24 cellular contexts compared by ENCODE assay signal in the genomic region with DNA sequence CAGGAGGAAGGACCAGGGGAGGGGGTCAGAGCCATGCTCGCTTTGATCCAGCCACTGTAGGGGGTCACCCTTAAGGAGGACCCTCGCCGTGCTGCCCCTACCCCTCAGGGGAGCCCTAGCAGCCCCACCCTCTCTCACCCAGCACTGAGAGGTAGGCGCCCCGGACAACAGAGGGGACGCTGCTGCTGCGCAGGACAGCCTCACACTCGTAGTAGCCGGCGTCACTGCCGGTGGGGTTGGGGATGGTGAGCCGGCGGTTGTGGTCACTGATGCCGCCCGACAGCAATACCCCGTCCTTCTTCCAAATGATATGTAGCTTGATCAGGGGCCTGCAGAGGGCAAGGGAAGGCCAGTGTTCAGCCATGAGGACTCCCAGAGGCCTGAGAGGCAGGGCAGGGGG.
"Had no signal": no experiment of that assay in that cellular context is flagged by ENCODE, and none has a peak within 500 bp of the region (broad histone marks: within the 10 kb centered on the region; RNA-seq: fewer than 3 reads in every experiment).

No MANE protein-coding gene starts in this region.

- H3K4me1 ChIP-seq: esophagus squamous epithelium, heart right ventricle, parathyroid adenoma, prostate gland, right atrium auricular region, suprapubic skin, transverse colon had no signal

- ATAC-seq: effector memory CD8-positive, alpha-beta T cell; heart right ventricle; left colon; naive thymus-derived CD8-positive, alpha-beta T cell; sciatic nerve had no signal

- H3K9ac ChIP-seq: parathyroid adenoma had no signal

- DNase-seq: cortex of kidney; effector memory CD8-positive, alpha-beta T cell; erythroblast; esophagus squamous epithelium; foreskin melanocyte; glutamatergic neuron; heart right ventricle; hippocampal formation; kidney glomerular epithelial cell; left colon; naive thymus-derived CD8-positive, alpha-beta T cell; stimulated activated CD4-positive, alpha-beta T cell treated with anti-CD3 and anti-CD28 coated beads, Interleukin-12 subunit alpha, Interleukin-12 subunit beta, amount 100 ng/mL, for 4 hours; stimulated activated CD4-positive, alpha-beta T cell treated with anti-CD3 and anti-CD28 coated beads, Interleukin-1b, Interleukin-23, amount 100 ng/mL, for 48 hours; stimulated activated CD4-positive, alpha-beta T cell treated with anti-CD3 and anti-CD28 coated beads, Interleukin-4, amount 100 ng/mL, for 1 hour; stimulated activated CD8-positive, alpha-beta memory T cell treated with anti-CD3 and anti-CD28 coated beads, Interleukin-4, amount 100 ng/mL, for 48 hours; transverse colon had no signal

- H3K4me1 Mint-ChIP-seq: naive thymus-derived CD8-positive, alpha-beta T cell; neural crest cell had no signal

- H3K9me3 Mint-ChIP-seq: effector memory CD8-positive, alpha-beta T cell; naive thymus-derived CD8-positive, alpha-beta T cell; neural crest cell; stimulated activated naive CD8-positive, alpha-beta T cell treated with anti-CD3 and anti-CD28 coated beads, Interleukin-15, Interleukin-2, amounts not matched to agents 100 ng/mL and 50 ng/mL, for 24 hours had no signal

- H3K27me3 Mint-ChIP-seq: naive thymus-derived CD8-positive, alpha-beta T cell; stimulated activated naive CD8-positive, alpha-beta T cell treated with anti-CD3 and anti-CD28 coated beads, Interleukin-15, Interleukin-2, amounts not matched to agents 100 ng/mL and 50 ng/mL, for 24 hours had no signal

- H3K27ac ChIP-seq: esophagus squamous epithelium, heart right ventricle, parathyroid adenoma, prostate gland, right atrium auricular region, suprapubic skin, transverse colon had no signal

- H3K4me3 Mint-ChIP-seq: effector memory CD8-positive, alpha-beta T cell; naive thymus-derived CD8-positive, alpha-beta T cell; neural crest cell; stimulated activated naive CD8-positive, alpha-beta T cell treated with anti-CD3 and anti-CD28 coated beads, Interleukin-15, Interleukin-2, amounts not matched to agents 100 ng/mL and 50 ng/mL, for 24 hours had no signal

- H3K4me3 ChIP-seq: esophagus squamous epithelium, heart right ventricle, prostate gland, right atrium auricular region, smooth muscle cell, suprapubic skin, transverse colon had no signal

- H3K4me2 ChIP-seq: smooth muscle cell had no signal

- H3K27ac Mint-ChIP-seq: effector memory CD8-positive, alpha-beta T cell; stimulated activated naive CD8-positive, alpha-beta T cell treated with anti-CD3 and anti-CD28 coated beads, Interleukin-15, Interleukin-2, amounts not matched to agents 100 ng/mL and 50 ng/mL, for 24 hours had no signal

- H3K9me3 ChIP-seq: esophagus squamous epithelium, prostate gland, right atrium auricular region, suprapubic skin, transverse colon had no signal

- H3K36me3 ChIP-seq: esophagus squamous epithelium, heart right ventricle, prostate gland, right atrium auricular region, suprapubic skin, transverse colon had no signal

- H2AFZ ChIP-seq: parathyroid adenoma had no signal

- H3K27me3 ChIP-seq: esophagus squamous epithelium, heart right ventricle, right atrium auricular region, suprapubic skin, transverse colon had no signal
